In genomic region chr9:89419978-89420394, GRCh38 we compare ENCODE assay signal across 16 cellular contexts.
DNase-seq lines count a peak whose midpoint lies in the region; ATAC-seq lines count a peak whose summit lies in the region.
"Had no signal": no experiment of that assay in that cellular context is flagged by ENCODE, and none has a peak within 500 bp of the region (broad histone marks: within the 10 kb centered on the region; RNA-seq: fewer than 3 reads in every experiment).

No MANE protein-coding gene starts in this region.

- no peaks in the 10 kb centered on the region for H3K27me3 Mint-ChIP-seq in naive B cell
- H3K27me3 Mint-ChIP-seq in stimulated activated naive CD8-positive, alpha-beta T cell treated with anti-CD3 and anti-CD28 coated beads, Interleukin-15, Interleukin-2, amounts not matched to agents 100 ng/mL and 50 ng/mL, for 24 hours = no peaks in the 10 kb centered on the region

- H3K4me1 Mint-ChIP-seq in naive B cell = peaks cover 62 to 74% (median 74%) of the 10 kb centered on the region in 3 donors
- peaks cover 99% of the 10 kb centered on the region for H3K4me1 Mint-ChIP-seq in stimulated activated naive CD8-positive, alpha-beta T cell treated with anti-CD3 and anti-CD28 coated beads, Interleukin-15, Interleukin-2, amounts not matched to agents 100 ng/mL and 50 ng/mL, for 24 hours (ENCODE audit: low read depth)

- peak overlapping the region in 7 of 8 donors; percentile 34 to 89 (median 50) for H3K4me3 Mint-ChIP-seq in naive B cell
- H3K4me3 Mint-ChIP-seq in stimulated activated naive CD8-positive, alpha-beta T cell treated with anti-CD3 and anti-CD28 coated beads, Interleukin-15, Interleukin-2, amounts not matched to agents 100 ng/mL and 50 ng/mL, for 24 hours = peak overlapping the region; percentile 81
- H3K4me3 Mint-ChIP-seq: HFFc6 had no signal

- H3K27ac Mint-ChIP-seq in naive B cell = peak overlapping the region; percentile 51 to 84 (median 78)
- H3K27ac Mint-ChIP-seq in stimulated activated naive CD8-positive, alpha-beta T cell treated with anti-CD3 and anti-CD28 coated beads, Interleukin-15, Interleukin-2, amounts not matched to agents 100 ng/mL and 50 ng/mL, for 24 hours = peak overlapping the region; percentile 98
- H3K27ac Mint-ChIP-seq: HFFc6 had no signal

- ATAC-seq in naive B cell (ENCODE audit: low read depth in 2 of 2) (no peak), HG02970 (IDR thresholded peaks at IDR 0.05; ENCODE audit: low FRiP score, unreplicated experiment) (no peak)
- ATAC-seq: A549, esophagus mucosa, Panc1 had no signal

- DNase-seq in activated CD8-positive, alpha-beta memory T cell treated with anti-CD3 and anti-CD28 coated beads for 24 hours = peak; percentile 86
- no peak for DNase-seq in activated CD8-positive, alpha-beta memory T cell treated with anti-CD3 and anti-CD28 coated beads, Interleukin-2, amount 50 U/mL, for 4 hours
- peak; percentile 79 for DNase-seq in activated CD8-positive, alpha-beta memory T cell treated with anti-CD3 and anti-CD28 coated beads, Interleukin-2, amount 50 U/mL, for 48 hours
- no peak for DNase-seq in naive B cell
- DNase-seq in NCI-H510A treated with DMSO at 0.1 percent for 48 hours (lab: John Stamatoyannopoulos, UW) = no peak
- DNase-seq in NCI-H128 (lab: John Stamatoyannopoulos, UW; ENCODE audit: unreplicated experiment) = no peak
- DNase-seq: DMS79 treated with DMSO at 0.1 percent for 48 hours, HFFc6, Karpas-422, NCI-H2171, upper lobe of left lung had no signal

- no peaks in the 10 kb centered on the region for H3K36me3 Mint-ChIP-seq in naive B cell
- H3K36me3 Mint-ChIP-seq in stimulated activated naive CD8-positive, alpha-beta T cell treated with anti-CD3 and anti-CD28 coated beads, Interleukin-15, Interleukin-2, amounts not matched to agents 100 ng/mL and 50 ng/mL, for 24 hours (ENCODE audit: low read depth) = peaks cover 82% of the 10 kb centered on the region

- peaks cover 0 to 8% (median 2%) of the 10 kb centered on the region in 7 donors for H3K9me3 Mint-ChIP-seq in naive B cell
- H3K9me3 Mint-ChIP-seq in stimulated activated naive CD8-positive, alpha-beta T cell treated with anti-CD3 and anti-CD28 coated beads, Interleukin-15, Interleukin-2, amounts not matched to agents 100 ng/mL and 50 ng/mL, for 24 hours = peaks cover 9% of the 10 kb centered on the region
- H3K9me3 Mint-ChIP-seq: HFFc6 had no signal

Comparison
In these comparisons a context has a peak if more than half of its experiments do, and no peak if none do; other contexts are left out.
1. DNase-seq: peak in activated CD8-positive, alpha-beta memory T cell treated with anti-CD3 and anti-CD28 coated beads for 24 hours (single experiment) and activated CD8-positive, alpha-beta memory T cell treated with anti-CD3 and anti-CD28 coated beads, Interleukin-2, amount 50 U/mL, for 48 hours (single experiment); none in activated CD8-positive, alpha-beta memory T cell treated with anti-CD3 and anti-CD28 coated beads, Interleukin-2, amount 50 U/mL, for 4 hours (single experiment), naive B cell (single experiment), NCI-H510A treated with DMSO at 0.1 percent for 48 hours (single experiment) and NCI-H128 (single experiment).